ENCODE assay signal across 1 cellular context in genomic region chr19:39502640-39503417, GRCh38.
TF ChIP-seq lines count a peak whose summit lies in the region.

No MANE protein-coding gene starts in this region.

TF ChIP-seq in HepG2, 621 proteins besides CTCF, POLR2A, EP300 and RAD21 (continued from another document and continues in another):
- TF ChIP-seq, protein P1, sequence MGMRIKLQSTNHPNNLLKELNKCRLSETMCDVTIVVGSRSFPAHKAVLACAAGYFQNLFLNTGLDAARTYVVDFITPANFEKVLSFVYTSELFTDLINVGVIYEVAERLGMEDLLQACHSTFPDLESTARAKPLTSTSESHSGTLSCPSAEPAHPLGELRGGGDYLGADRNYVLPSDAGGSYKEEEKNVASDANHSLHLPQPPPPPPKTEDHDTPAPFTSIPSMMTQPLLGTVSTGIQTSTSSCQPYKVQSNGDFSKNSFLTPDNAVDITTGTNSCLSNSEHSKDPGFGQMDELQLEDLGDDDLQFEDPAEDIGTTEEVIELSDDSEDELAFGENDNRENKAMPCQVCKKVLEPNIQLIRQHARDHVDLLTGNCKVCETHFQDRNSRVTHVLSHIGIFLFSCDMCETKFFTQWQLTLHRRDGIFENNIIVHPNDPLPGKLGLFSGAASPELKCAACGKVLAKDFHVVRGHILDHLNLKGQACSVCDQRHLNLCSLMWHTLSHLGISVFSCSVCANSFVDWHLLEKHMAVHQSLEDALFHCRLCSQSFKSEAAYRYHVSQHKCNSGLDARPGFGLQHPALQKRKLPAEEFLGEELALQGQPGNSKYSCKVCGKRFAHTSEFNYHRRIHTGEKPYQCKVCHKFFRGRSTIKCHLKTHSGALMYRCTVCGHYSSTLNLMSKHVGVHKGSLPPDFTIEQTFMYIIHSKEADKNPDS (CRISPR knock-in tag; IDR thresholded peaks at IDR 0.05), result no peak
- TF ChIP-seq, protein P2, sequence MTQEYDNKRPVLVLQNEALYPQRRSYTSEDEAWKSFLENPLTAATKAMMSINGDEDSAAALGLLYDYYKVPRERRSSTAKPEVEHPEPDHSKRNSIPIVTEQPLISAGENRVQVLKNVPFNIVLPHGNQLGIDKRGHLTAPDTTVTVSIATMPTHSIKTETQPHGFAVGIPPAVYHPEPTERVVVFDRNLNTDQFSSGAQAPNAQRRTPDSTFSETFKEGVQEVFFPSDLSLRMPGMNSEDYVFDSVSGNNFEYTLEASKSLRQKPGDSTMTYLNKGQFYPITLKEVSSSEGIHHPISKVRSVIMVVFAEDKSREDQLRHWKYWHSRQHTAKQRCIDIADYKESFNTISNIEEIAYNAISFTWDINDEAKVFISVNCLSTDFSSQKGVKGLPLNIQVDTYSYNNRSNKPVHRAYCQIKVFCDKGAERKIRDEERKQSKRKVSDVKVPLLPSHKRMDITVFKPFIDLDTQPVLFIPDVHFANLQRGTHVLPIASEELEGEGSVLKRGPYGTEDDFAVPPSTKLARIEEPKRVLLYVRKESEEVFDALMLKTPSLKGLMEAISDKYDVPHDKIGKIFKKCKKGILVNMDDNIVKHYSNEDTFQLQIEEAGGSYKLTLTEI (CRISPR knock-in tag; conservative IDR thresholded peaks at IDR 0.05), result 0 out of 2 replicates have a peak, but pooled peaks have one; percentile 20
- TF ChIP-seq HNRNPK (IDR thresholded peaks at IDR 0.05; ENCODE audit: low read depth, low read length, poor library complexity, severe bottlenecking), result peak; percentile 38
- no peak for TF ChIP-seq TCF12 (IDR thresholded peaks at IDR 0.05)
- TF ChIP-seq TCF12 (CRISPR knock-in tag; IDR thresholded peaks at IDR 0.05), result peak; percentile 65; the same call in 1 of the 2 replicates
- no peak for TF ChIP-seq TBX3 (IDR thresholded peaks at IDR 0.05; ENCODE audit: borderline replicate concordance)
- peak; percentile 99 for TF ChIP-seq ZNF446 (CRISPR knock-in tag; IDR thresholded peaks at IDR 0.05)
- TF ChIP-seq, protein P3, sequence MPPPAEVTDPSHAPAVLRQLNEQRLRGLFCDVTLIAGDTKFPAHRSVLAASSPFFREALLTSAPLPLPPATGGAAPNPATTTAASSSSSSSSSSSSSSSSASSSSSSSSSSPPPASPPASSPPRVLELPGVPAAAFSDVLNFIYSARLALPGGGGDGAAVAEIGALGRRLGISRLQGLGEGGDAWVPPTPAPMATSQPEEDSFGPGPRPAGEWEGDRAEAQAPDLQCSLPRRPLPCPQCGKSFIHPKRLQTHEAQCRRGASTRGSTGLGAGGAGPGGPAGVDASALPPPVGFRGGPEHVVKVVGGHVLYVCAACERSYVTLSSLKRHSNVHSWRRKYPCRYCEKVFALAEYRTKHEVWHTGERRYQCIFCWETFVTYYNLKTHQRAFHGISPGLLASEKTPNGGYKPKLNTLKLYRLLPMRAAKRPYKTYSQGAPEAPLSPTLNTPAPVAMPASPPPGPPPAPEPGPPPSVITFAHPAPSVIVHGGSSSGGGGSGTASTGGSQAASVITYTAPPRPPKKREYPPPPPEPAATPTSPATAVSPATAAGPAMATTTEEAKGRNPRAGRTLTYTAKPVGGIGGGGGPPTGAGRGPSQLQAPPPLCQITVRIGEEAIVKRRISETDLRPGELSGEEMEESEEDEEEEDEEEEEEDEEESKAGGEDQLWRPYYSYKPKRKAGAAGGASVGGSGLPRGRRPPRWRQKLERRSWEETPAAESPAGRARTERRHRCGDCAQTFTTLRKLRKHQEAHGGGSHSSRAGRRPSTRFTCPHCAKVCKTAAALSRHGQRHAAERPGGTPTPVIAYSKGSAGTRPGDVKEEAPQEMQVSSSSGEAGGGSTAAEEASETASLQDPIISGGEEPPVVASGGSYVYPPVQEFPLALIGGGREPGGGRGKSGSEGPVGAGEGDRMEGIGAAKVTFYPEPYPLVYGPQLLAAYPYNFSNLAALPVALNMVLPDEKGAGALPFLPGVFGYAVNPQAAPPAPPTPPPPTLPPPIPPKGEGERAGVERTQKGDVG (CRISPR knock-in tag; IDR thresholded peaks at IDR 0.05; ENCODE audit: borderline replicate concordance), result peak; percentile 81; the same call in 1 of the 2 replicates
- TF ChIP-seq HINFP (CRISPR knock-in tag; IDR thresholded peaks at IDR 0.05; ENCODE audit: low read depth), result peak; percentile 94
- TF ChIP-seq, protein P4, sequence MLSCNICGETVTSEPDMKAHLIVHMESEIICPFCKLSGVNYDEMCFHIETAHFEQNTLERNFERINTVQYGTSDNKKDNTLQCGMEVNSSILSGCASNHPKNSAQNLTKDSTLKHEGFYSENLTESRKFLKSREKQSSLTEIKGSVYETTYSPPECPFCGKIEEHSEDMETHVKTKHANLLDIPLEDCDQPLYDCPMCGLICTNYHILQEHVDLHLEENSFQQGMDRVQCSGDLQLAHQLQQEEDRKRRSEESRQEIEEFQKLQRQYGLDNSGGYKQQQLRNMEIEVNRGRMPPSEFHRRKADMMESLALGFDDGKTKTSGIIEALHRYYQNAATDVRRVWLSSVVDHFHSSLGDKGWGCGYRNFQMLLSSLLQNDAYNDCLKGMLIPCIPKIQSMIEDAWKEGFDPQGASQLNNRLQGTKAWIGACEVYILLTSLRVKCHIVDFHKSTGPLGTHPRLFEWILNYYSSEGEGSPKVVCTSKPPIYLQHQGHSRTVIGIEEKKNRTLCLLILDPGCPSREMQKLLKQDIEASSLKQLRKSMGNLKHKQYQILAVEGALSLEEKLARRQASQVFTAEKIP (CRISPR knock-in tag; IDR thresholded peaks at IDR 0.05; ENCODE audit: borderline replicate concordance), result no peak
- TF ChIP-seq ZNF12 (CRISPR knock-in tag; IDR thresholded peaks at IDR 0.05), result 0 out of 2 replicates have a peak, but pooled peaks have one; percentile 82
- peak; percentile 90; the same call in 1 of the 2 replicates for TF ChIP-seq ZNF33B (CRISPR knock-in tag; IDR thresholded peaks at IDR 0.05)
- TF ChIP-seq GTF2F1 (IDR thresholded peaks at IDR 0.05; ENCODE audit: low read length), result no peak
- peak; percentile 100 for TF ChIP-seq CENPT (CRISPR knock-in tag; IDR thresholded peaks at IDR 0.05; ENCODE audit: low read depth)
- peak; percentile 99 for TF ChIP-seq ZXDC (CRISPR knock-in tag; IDR thresholded peaks at IDR 0.05)
- peak; percentile 53; the same call in 1 of the 2 replicates for TF ChIP-seq KAT8 (CRISPR knock-in tag; IDR thresholded peaks at IDR 0.05)
- TF ChIP-seq ZNF296 (CRISPR knock-in tag; conservative IDR thresholded peaks at IDR 0.05), result peak; percentile 84; the same call in 1 of the 2 replicates
- TF ChIP-seq, protein P5, sequence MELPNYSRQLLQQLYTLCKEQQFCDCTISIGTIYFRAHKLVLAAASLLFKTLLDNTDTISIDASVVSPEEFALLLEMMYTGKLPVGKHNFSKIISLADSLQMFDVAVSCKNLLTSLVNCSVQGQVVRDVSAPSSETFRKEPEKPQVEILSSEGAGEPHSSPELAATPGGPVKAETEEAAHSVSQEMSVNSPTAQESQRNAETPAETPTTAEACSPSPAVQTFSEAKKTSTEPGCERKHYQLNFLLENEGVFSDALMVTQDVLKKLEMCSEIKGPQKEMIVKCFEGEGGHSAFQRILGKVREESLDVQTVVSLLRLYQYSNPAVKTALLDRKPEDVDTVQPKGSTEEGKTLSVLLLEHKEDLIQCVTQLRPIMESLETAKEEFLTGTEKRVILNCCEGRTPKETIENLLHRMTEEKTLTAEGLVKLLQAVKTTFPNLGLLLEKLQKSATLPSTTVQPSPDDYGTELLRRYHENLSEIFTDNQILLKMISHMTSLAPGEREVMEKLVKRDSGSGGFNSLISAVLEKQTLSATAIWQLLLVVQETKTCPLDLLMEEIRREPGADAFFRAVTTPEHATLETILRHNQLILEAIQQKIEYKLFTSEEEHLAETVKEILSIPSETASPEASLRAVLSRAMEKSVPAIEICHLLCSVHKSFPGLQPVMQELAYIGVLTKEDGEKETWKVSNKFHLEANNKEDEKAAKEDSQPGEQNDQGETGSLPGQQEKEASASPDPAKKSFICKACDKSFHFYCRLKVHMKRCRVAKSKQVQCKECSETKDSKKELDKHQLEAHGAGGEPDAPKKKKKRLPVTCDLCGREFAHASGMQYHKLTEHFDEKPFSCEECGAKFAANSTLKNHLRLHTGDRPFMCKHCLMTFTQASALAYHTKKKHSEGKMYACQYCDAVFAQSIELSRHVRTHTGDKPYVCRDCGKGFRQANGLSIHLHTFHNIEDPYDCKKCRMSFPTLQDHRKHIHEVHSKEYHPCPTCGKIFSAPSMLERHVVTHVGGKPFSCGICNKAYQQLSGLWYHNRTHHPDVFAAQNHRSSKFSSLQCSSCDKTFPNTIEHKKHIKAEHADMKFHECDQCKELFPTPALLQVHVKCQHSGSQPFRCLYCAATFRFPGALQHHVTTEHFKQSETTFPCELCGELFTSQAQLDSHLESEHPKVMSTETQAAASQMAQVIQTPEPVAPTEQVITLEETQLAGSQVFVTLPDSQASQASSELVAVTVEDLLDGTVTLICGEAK (IDR thresholded peaks at IDR 0.05), result no peak
- TF ChIP-seq, protein P5 (CRISPR knock-in tag; IDR thresholded peaks at IDR 0.05), result peak; percentile 89; the same call in 1 of the 2 replicates
- no peak for TF ChIP-seq ZNF260 (CRISPR knock-in tag; IDR thresholded peaks at IDR 0.05; ENCODE audit: borderline replicate concordance, low read depth)
- TF ChIP-seq DBP (CRISPR knock-in tag; IDR thresholded peaks at IDR 0.05; ENCODE audit: not compliant biosample characterization), result peak; percentile 97
- peak; percentile 99 for TF ChIP-seq ZSCAN21 (CRISPR knock-in tag; IDR thresholded peaks at IDR 0.05; ENCODE audit: borderline replicate concordance)
- peak; percentile 98 for TF ChIP-seq ZNF354B (CRISPR knock-in tag; IDR thresholded peaks at IDR 0.05)
- no peak for TF ChIP-seq FOXO1 (CRISPR knock-in tag; IDR thresholded peaks at IDR 0.05)
- no peak for TF ChIP-seq ZNF644 (CRISPR knock-in tag; IDR thresholded peaks at IDR 0.05; ENCODE audit: low read depth)
- TF ChIP-seq, protein P6, sequence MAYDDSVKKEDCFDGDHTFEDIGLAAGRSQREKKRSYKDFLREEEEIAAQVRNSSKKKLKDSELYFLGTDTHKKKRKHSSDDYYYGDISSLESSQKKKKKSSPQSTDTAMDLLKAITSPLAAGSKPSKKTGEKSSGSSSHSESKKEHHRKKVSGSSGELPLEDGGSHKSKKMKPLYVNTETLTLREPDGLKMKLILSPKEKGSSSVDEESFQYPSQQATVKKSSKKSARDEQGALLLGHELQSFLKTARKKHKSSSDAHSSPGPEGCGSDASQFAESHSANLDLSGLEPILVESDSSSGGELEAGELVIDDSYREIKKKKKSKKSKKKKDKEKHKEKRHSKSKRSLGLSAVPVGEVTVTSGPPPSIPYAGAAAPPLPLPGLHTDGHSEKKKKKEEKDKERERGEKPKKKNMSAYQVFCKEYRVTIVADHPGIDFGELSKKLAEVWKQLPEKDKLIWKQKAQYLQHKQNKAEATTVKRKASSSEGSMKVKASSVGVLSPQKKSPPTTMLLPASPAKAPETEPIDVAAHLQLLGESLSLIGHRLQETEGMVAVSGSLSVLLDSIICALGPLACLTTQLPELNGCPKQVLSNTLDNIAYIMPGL (CRISPR knock-in tag; IDR thresholded peaks at IDR 0.05; ENCODE audit: borderline replicate concordance in 1 of 2, low read depth in 1 of 2), result peak; percentile 60 to 83
- TF ChIP-seq PRMT3 (CRISPR knock-in tag; IDR thresholded peaks at IDR 0.05; ENCODE audit: borderline replicate concordance, low read depth), result peak; percentile 98
